ENCODE assay signal across 27 cellular contexts in the genomic region with DNA sequence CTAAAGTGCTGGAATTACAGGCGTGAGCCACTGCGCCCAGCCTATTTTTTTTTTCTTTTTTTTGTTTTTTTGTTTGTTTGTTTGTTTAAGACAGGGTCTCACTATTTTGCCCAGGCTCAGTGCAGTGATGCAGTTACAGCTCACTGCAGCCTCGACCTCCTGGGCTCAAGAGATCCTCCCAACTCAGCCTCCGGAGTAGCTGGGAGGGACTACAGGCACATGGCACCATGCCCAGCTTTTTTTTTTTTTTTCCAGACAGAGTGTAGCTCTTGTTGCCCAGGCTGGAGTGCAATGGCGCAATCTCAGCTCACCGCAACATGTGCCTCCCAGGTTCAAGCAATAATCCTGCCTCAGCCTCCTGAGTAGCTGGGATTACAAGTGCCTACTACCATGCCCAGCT. TPM values are rescaled to one million over a fixed set of nuclear protein-coding genes. Genes with fewer than 3 reads are reported as not detected.
DNase-seq lines count a peak whose midpoint lies in the region; ATAC-seq, FAIRE-seq and TF ChIP-seq lines count a peak whose summit lies in the region.
"Had no signal": no experiment of that assay in that cellular context is flagged by ENCODE, and none has a peak within 500 bp of the region (broad histone marks: within the 10 kb centered on the region; RNA-seq: fewer than 3 reads in every experiment).

No MANE protein-coding gene starts in this region.

- H3K4me2 ChIP-seq in K562 (ENCODE audit: insufficient read depth, low read length): no peak overlapping the region
- H3K4me2 ChIP-seq: A549; BLaER1 treated with 17β-estradiol and CSF1 and Interleukin-3, amounts not matched to agents 10 nM and 100 nM; SK-N-SH had no signal

- TF ChIP-seq CTCF in K562 (IDR thresholded peaks at IDR 0.05 in 2 of 3, conservative IDR thresholded peaks at IDR 0.05 in 1 of 3; ENCODE audit: insufficient read depth in 2 of 3, low read depth in 1 of 3, low read length in 3 of 3): no peak
- no peak for TF ChIP-seq CTCF in right lobe of liver (IDR thresholded peaks at IDR 0.05)

- TF ChIP-seq RAD21 in Ishikawa (IDR thresholded peaks at IDR 0.05; ENCODE audit: low read depth) (no peak), K562 (CRISPR knock-in tag; conservative IDR thresholded peaks at IDR 0.05 in 1 of 2, IDR thresholded peaks at IDR 0.05 in 1 of 2) (no peak)

- TF ChIP-seq POLR2A in K562 (conservative IDR thresholded peaks at IDR 0.05): no peak; the same call in 1 of the 2 replicates
- no peak for TF ChIP-seq POLR2A in right lobe of liver (IDR thresholded peaks at IDR 0.05)

- DNase-seq in GF-D8 (lab: John Stamatoyannopoulos, UW) (peak; percentile 32), K562 (ENCODE audit: extremely low read depth in 1 of 4, low spot score in 3 of 4) (no peak), right lobe of liver (no peak), left colon (no peak)
- DNase-seq: AML-193; CD4-positive, alpha-beta T cell; HCEC 1CT; KG1; NCI-H1105 treated with DMSO at 0.1 percent for 48 hours; NCI-H146; NCI-H1930; NCI-H2227 treated with DMSO at 0.1 percent for 48 hours; NCI-H524; NCI-H748 treated with DMSO at 0.1 percent for 48 hours; SK-N-SH; SW 1271 had no signal

- intact Hi-C loops in K562 (cut with micrococcal nuclease) (no loop called here), right lobe of liver (cut with DNase I) (no loop called here), left colon (cut with DNase I, micrococcal nuclease) (no loop called here)

- no peaks in the 10 kb centered on the region for H4K20me1 ChIP-seq in K562 (replicated peaks; ENCODE audit: control insufficient read depth, insufficient read depth, low read length)

- no peaks in the 10 kb centered on the region for H3K79me2 ChIP-seq in K562 (ENCODE audit: control insufficient read depth, insufficient read depth, low read length)

- 74% methylated on average over 3 of the region's 6 CpGs for WGBS in K562 (ENCODE audit: insufficient coverage, low coverage, missing lambda C conversion rate)
- WGBS in right lobe of liver (ENCODE audit: insufficient coverage, low coverage, low lambda C conversion rate, missing lambda C conversion rate): 60% methylated on average over 5 of the region's 6 CpGs

- POLR2A ChIA-PET in K562 (lab: Yijun Ruan, JAX): interaction anchor here (1.2 kb wide), 1 partner anchor 10 kb away, joined by 3 read pairs; no protein-coding TSS in a partner anchor

- in situ Hi-C loops in K562 (cut with MboI): no loop called here

- CTCF ChIA-PET in K562 (lab: Yijun Ruan, JAX; ENCODE audit: low intra/inter-chr PET ratio): no interaction called here

- H2AFZ ChIP-seq in K562 (ENCODE audit: low read depth, low read length): no peak overlapping the region

- H3K9me3 ChIP-seq in K562 (replicated peaks; ENCODE audit: control insufficient read depth, insufficient read depth, low read depth, low read length) (no peaks in the 10 kb centered on the region), right lobe of liver (no peaks in the 10 kb centered on the region)
- H3K9me3 ChIP-seq: A549; BLaER1 treated with 17β-estradiol and CSF1 and Interleukin-3, amounts not matched to agents 10 nM and 100 nM; SK-N-SH had no signal

- no TSS peak for BruUV-seq in K562 (replicated peaks; lab: Mats Ljungman, UMichigan)

- H3K9me1 ChIP-seq in K562 (ENCODE audit: control insufficient read depth, insufficient read depth, low read length): no peaks in the 10 kb centered on the region

- H3K36me3 ChIP-seq in K562 (ENCODE audit: control insufficient read depth, insufficient read depth, low read length) (peaks cover 47% of the 10 kb centered on the region; the same call in 2 of the 3 replicates), right lobe of liver (peaks cover 0 to 35% (median 16%) of the 10 kb centered on the region in 4 donors)

- H3K27me3 ChIP-seq in K562 (ENCODE audit: control insufficient read depth in 2 of 2, insufficient read depth in 2 of 2, low read length in 2 of 2) (no peaks in the 10 kb centered on the region), right lobe of liver (no peaks in the 10 kb centered on the region)
- H3K27me3 ChIP-seq: BLaER1 treated with 17β-estradiol and CSF1 and Interleukin-3, amounts not matched to agents 10 nM and 100 nM had no signal

- peaks cover 0 to 2% of the 10 kb centered on the region in 2 experiments; a peak in 1 of 5 replicates for H3K4me1 ChIP-seq in K562 (replicated peaks in 1 of 2; ENCODE audit: control insufficient read depth in 2 of 2, insufficient read depth in 2 of 2, low read length in 2 of 2)
- peaks cover 0 to 6% (median 0%) of the 10 kb centered on the region in 4 donors for H3K4me1 ChIP-seq in right lobe of liver

- no peak overlapping the region for H3K27ac ChIP-seq in K562 (ENCODE audit: extremely low read depth, low read depth, low read length)
- no peak overlapping the region for H3K27ac ChIP-seq in right lobe of liver
- H3K27ac ChIP-seq: A549; BLaER1 treated with 17β-estradiol and CSF1 and Interleukin-3, amounts not matched to agents 10 nM and 100 nM had no signal

- no peak for TF ChIP-seq EP300 in Ishikawa (IDR thresholded peaks at IDR 0.05; ENCODE audit: borderline replicate concordance)
- no peak for TF ChIP-seq EP300 in K562 (IDR thresholded peaks at IDR 0.05; ENCODE audit: low read length)

- no peak overlapping the region for H3K4me3 ChIP-seq in K562
- no peak overlapping the region for H3K4me3 ChIP-seq in right lobe of liver
- H3K4me3 ChIP-seq: A549; BLaER1 treated with 17β-estradiol and CSF1 and Interleukin-3, amounts not matched to agents 10 nM and 100 nM; GM12878 had no signal

- FAIRE-seq in K562 (lab: Jason Lieb, UNC): no peak
- FAIRE-seq: A549, D721Med, G401.6, GM12878, H1, RCC 7860 had no signal

- no peak overlapping the region for H3K9ac ChIP-seq in K562 (ENCODE audit: insufficient read depth in 1 of 2, low read depth in 2 of 2, low read length in 2 of 2)
- H3K9ac ChIP-seq: BLaER1 treated with 17β-estradiol and CSF1 and Interleukin-3, amounts not matched to agents 10 nM and 100 nM; SK-N-SH had no signal

- ATAC-seq in K562 (no peak), right lobe of liver (peak in 3 of 4 donors; percentile 16 to 39 (median 24)), left colon (no peak), GM19035 (IDR thresholded peaks at IDR 0.05; ENCODE audit: unreplicated experiment) (no peak), HG02610 (IDR thresholded peaks at IDR 0.05; ENCODE audit: unreplicated experiment) (no peak)
- ATAC-seq: A549, GM12878 had no signal

RNA-seq across cellular contexts. Expression of a gene that starts 5.8 kb away (rescaled TPM):
- 82.9 and 129 TPM in 2 replicates for total RNA-seq in K562 (2011; cell fraction: chromatin; rRNA removed; ENCODE audit: low replicate concordance)
- 71.0 and 80.7 TPM in 2 replicates for total RNA-seq in K562 (2011; cell fraction: nucleolus; rRNA removed)
- 91.7 and 103 TPM in 2 replicates for total RNA-seq in K562 (2011; cell fraction: nucleoplasm; rRNA removed)
- total RNA-seq in K562 (2014; rRNA removed) (18.3 and 23.3 TPM in 2 replicates), K562 (2014; rRNA removed; fragmentation: Illumina TruSeq; extraction: Trizol) (14.5 and 15.0 TPM in 2 replicates), K562 (2015; rRNA removed; fragmentation: Illumina TruSeq; extraction: Trizol) (17.7 and 18.9 TPM in 2 replicates), K562 (2021) (18.2 and 20.0 TPM in 2 replicates), right lobe of liver (10 to 100 TPM; 11.3 to 20.5 (median 14.4) TPM), left colon (10 to 100 TPM; 31.3 to 31.8 TPM)
- polyA plus RNA-seq in K562 (2011; rRNA removed) (14.2 and 15.3 TPM in 2 replicates), K562 (2014; fragmentation: Illumina TruSeq; extraction: Trizol) (19.4 and 30.3 TPM in 2 replicates), K562 (2014; fragmentation: Nextera tagmentation; extraction: Ambion mirVana) (10 to 100 TPM; 21.7 to 22.8 TPM), K562 (2014; rRNA removed) (19.9 and 31.1 TPM in 2 replicates)
- polyA plus RNA-seq in K562 (2011; cell fraction: cytosol; rRNA removed): 13.9 and 16.2 TPM in 2 replicates
- polyA plus RNA-seq in K562 (2011; cell fraction: nucleus; rRNA removed): 27.4 and 42.2 TPM in 2 replicates
- polyA plus RNA-seq in K562 (2012): 20.9 and 34.7 TPM in 2 replicates
- 24.9 and 33.1 TPM in 2 replicates for polyA minus RNA-seq in K562 (2011; rRNA and poly(A)+ RNA removed)
- polyA minus RNA-seq in K562 (2011; cell fraction: cytosol; rRNA and poly(A)+ RNA removed): 16.4 and 17.1 TPM in 2 replicates
- 20.2 and 29.7 TPM in 2 replicates for polyA minus RNA-seq in K562 (2011; cell fraction: nucleus; rRNA and poly(A)+ RNA removed)

RNA-seq across cellular contexts. Expression of a gene that starts 11.9 kb away (rescaled TPM):
- total RNA-seq in K562 (2011; cell fraction: chromatin; rRNA removed; ENCODE audit: low replicate concordance): 111 and 149 TPM in 2 replicates
- total RNA-seq in K562 (2011; cell fraction: nucleolus; rRNA removed): 75.3 and 79.9 TPM in 2 replicates
- 72.1 and 90.5 TPM in 2 replicates for total RNA-seq in K562 (2011; cell fraction: nucleoplasm; rRNA removed)
- total RNA-seq in K562 (2014; rRNA removed) (89.5 and 124 TPM in 2 replicates), K562 (2014; rRNA removed; fragmentation: Illumina TruSeq; extraction: Trizol) (98.1 and 105 TPM in 2 replicates), K562 (2015; rRNA removed; fragmentation: Illumina TruSeq; extraction: Trizol) (98.5 and 98.7 TPM in 2 replicates), K562 (2021) (154 and 158 TPM in 2 replicates), right lobe of liver (100 to 1,000 TPM in 1 of 6 experiments, 10 to 100 TPM in 5; 27.0 to 124 (median 48.4) TPM), left colon (10 to 100 TPM; 66.3 to 67.9 TPM)
- polyA plus RNA-seq in K562 (2011; rRNA removed) (70.7 and 90.1 TPM in 2 replicates), K562 (2014; fragmentation: Illumina TruSeq; extraction: Trizol) (115 and 144 TPM in 2 replicates), K562 (2014; fragmentation: Nextera tagmentation; extraction: Ambion mirVana) (10 to 100 TPM; 16.3 to 30.9 TPM), K562 (2014; rRNA removed) (82.4 and 90.7 TPM in 2 replicates)
- 59.7 and 61.4 TPM in 2 replicates for polyA plus RNA-seq in K562 (2011; cell fraction: cytosol; rRNA removed)
- 77.0 and 87.5 TPM in 2 replicates for polyA plus RNA-seq in K562 (2011; cell fraction: nucleus; rRNA removed)
- polyA plus RNA-seq in K562 (2012): 52.3 and 118 TPM in 2 replicates
- polyA minus RNA-seq in K562 (2011; rRNA and poly(A)+ RNA removed): 102 and 125 TPM in 2 replicates
- polyA minus RNA-seq in K562 (2011; cell fraction: cytosol; rRNA and poly(A)+ RNA removed): 53.3 and 73.9 TPM in 2 replicates
- polyA minus RNA-seq in K562 (2011; cell fraction: nucleus; rRNA and poly(A)+ RNA removed): 59.9 and 81.8 TPM in 2 replicates

RNA-seq across cellular contexts. Expression of a gene that starts 28.1 kb away (rescaled TPM):
- 0.16 TPM in 1 of 2 replicates, not detected in the other for total RNA-seq in K562 (2011; cell fraction: chromatin; rRNA removed; ENCODE audit: low replicate concordance)
- not detected in 2 replicates for total RNA-seq in K562 (2011; cell fraction: nucleolus; rRNA removed)
- total RNA-seq in K562 (2011; cell fraction: nucleoplasm; rRNA removed): not detected in 2 replicates
- total RNA-seq in K562 (2014; rRNA removed): not detected in 2 replicates
- not detected in 2 replicates for total RNA-seq in K562 (2014; rRNA removed; fragmentation: Illumina TruSeq; extraction: Trizol)
- not detected in 2 replicates for total RNA-seq in K562 (2015; rRNA removed; fragmentation: Illumina TruSeq; extraction: Trizol)
- total RNA-seq in K562 (2021): not detected in 2 replicates
- 0.03 TPM in 1 of 2 replicates, not detected in the other for polyA plus RNA-seq in K562 (2011; rRNA removed)
- not detected in 2 replicates for polyA plus RNA-seq in K562 (2011; cell fraction: cytosol; rRNA removed)
- not detected in 2 replicates for polyA plus RNA-seq in K562 (2011; cell fraction: nucleus; rRNA removed)
- 0.72 and 0.83 TPM in 2 replicates for polyA plus RNA-seq in K562 (2012)
- not detected in 2 replicates for polyA plus RNA-seq in K562 (2014; fragmentation: Illumina TruSeq; extraction: Trizol)
- under 1 TPM; 0.07 to 0.10 TPM for polyA plus RNA-seq in K562 (2014; fragmentation: Nextera tagmentation; extraction: Ambion mirVana)
- not detected in 2 replicates for polyA plus RNA-seq in K562 (2014; rRNA removed)
- not detected in 2 replicates for polyA minus RNA-seq in K562 (2011; rRNA and poly(A)+ RNA removed)
- not detected in 2 replicates for polyA minus RNA-seq in K562 (2011; cell fraction: cytosol; rRNA and poly(A)+ RNA removed)
- polyA minus RNA-seq in K562 (2011; cell fraction: nucleus; rRNA and poly(A)+ RNA removed): not detected in 2 replicates
- total RNA-seq in right lobe of liver: under 1 TPM; 0.12 to 0.29 (median 0.20) TPM
- total RNA-seq in left colon: 1 to 10 TPM; 1.2 to 1.8 TPM
- total RNA-seq: CD4-positive, alpha-beta T cell; GM12878; H1; HT-29 had no signal
- polyA plus RNA-seq: A549, SK-N-SH had no signal

RNA-seq across cellular contexts. Expression of a gene that starts 50.1 kb away (rescaled TPM):
- total RNA-seq in K562 (2011; cell fraction: chromatin; rRNA removed; ENCODE audit: low replicate concordance): not detected in 2 replicates
- total RNA-seq in K562 (2011; cell fraction: nucleolus; rRNA removed): not detected in 2 replicates
- not detected in 2 replicates for total RNA-seq in K562 (2011; cell fraction: nucleoplasm; rRNA removed)
- not detected in 2 replicates for total RNA-seq in K562 (2014; rRNA removed)
- not detected in 2 replicates for total RNA-seq in K562 (2014; rRNA removed; fragmentation: Illumina TruSeq; extraction: Trizol)
- not detected in 2 replicates for total RNA-seq in K562 (2015; rRNA removed; fragmentation: Illumina TruSeq; extraction: Trizol)
- not detected in 2 replicates for total RNA-seq in K562 (2021)
- polyA plus RNA-seq in K562 (2011; rRNA removed): not detected in 2 replicates
- polyA plus RNA-seq in K562 (2011; cell fraction: cytosol; rRNA removed): not detected in 2 replicates
- not detected in 2 replicates for polyA plus RNA-seq in K562 (2011; cell fraction: nucleus; rRNA removed)
- 0.08 and 0.30 TPM in 2 replicates for polyA plus RNA-seq in K562 (2012)
- polyA plus RNA-seq in K562 (2014; fragmentation: Illumina TruSeq; extraction: Trizol): not detected in 2 replicates
- not detected for polyA plus RNA-seq in K562 (2014; fragmentation: Nextera tagmentation; extraction: Ambion mirVana)
- not detected in 2 replicates for polyA plus RNA-seq in K562 (2014; rRNA removed)
- polyA minus RNA-seq in K562 (2011; rRNA and poly(A)+ RNA removed): not detected in 2 replicates
- not detected in 2 replicates for polyA minus RNA-seq in K562 (2011; cell fraction: cytosol; rRNA and poly(A)+ RNA removed)
- polyA minus RNA-seq in K562 (2011; cell fraction: nucleus; rRNA and poly(A)+ RNA removed): not detected in 2 replicates
- total RNA-seq in right lobe of liver: not detected
- total RNA-seq in left colon: not detected
- total RNA-seq: CD4-positive, alpha-beta T cell; GM12878; H1 had no signal
- polyA plus RNA-seq: A549, H1, SK-N-SH had no signal

Comparison
In these comparisons a context has a peak if more than half of its experiments do, and no peak if none do; other contexts are left out.
1. ATAC-seq: peak in right lobe of liver (3 of 4); none in K562 (single experiment), left colon (single experiment), GM19035 (single experiment) and HG02610 (single experiment).